8 cellular contexts compared by ENCODE assay signal in genomic region chr19:48751835-48752510, GRCh38. TPM values are rescaled to one million over a fixed set of nuclear protein-coding genes. Genes with fewer than 3 reads are reported as not detected.
DNase-seq lines count a peak whose midpoint lies in the region; ATAC-seq and TF ChIP-seq lines count a peak whose summit lies in the region.

No MANE protein-coding gene starts in this region.

- intact Hi-C loops in PC-9 (cut with micrococcal nuclease; ENCODE audit: unreplicated experiment), result loop anchor here (1.0 to 5.0 kb wide), 3 partner anchors 13 to 105 kb away; partner anchors contain the start of gene CA11

- H2AFZ ChIP-seq in DND-41 (ENCODE audit: low read depth, low read length), result peak overlapping the region; percentile 19; the same call in 1 of the 2 replicates
- peak overlapping the region; percentile 76 for H2AFZ ChIP-seq in PC-9
- H2AFZ ChIP-seq in parathyroid adenoma, result peak overlapping the region; percentile 90

- H3K79me2 ChIP-seq in DND-41 (ENCODE audit: insufficient read depth, low read length) (no peaks in the 10 kb centered on the region), PC-9 (ENCODE audit: low read depth) (peaks cover 31% of the 10 kb centered on the region), parathyroid adenoma (peaks cover 3% of the 10 kb centered on the region)

- POLR2A ChIA-PET in PC-9 (lab: Charles Lee; ENCODE audit: unreplicated experiment), result interaction anchor here (0.6 kb wide), 1 partner anchor 44 kb away, joined by 3 read pairs; no protein-coding TSS in a partner anchor

- H3F3A ChIP-seq in PC-9 (ENCODE audit: insufficient read depth, low read depth), result peaks cover 7% of the 10 kb centered on the region; the same call in 1 of the 2 replicates

- H3K9me3 ChIP-seq in DND-41 (ENCODE audit: insufficient read depth, low read length, severe bottlenecking), result no peaks in the 10 kb centered on the region
- no peaks in the 10 kb centered on the region for H3K9me3 ChIP-seq in PC-9 (ENCODE audit: insufficient read depth, low read depth)
- no peaks in the 10 kb centered on the region for H3K9me3 ChIP-seq in parathyroid adenoma (ENCODE audit: control insufficient read depth, low read length)

- no peaks in the 10 kb centered on the region for H3K36me3 ChIP-seq in DND-41 (ENCODE audit: insufficient read depth, low read length)
- 0 out of 2 replicates have a peak, but pooled peaks cover 10% of the 10 kb centered on the region for H3K36me3 ChIP-seq in PC-9 (ENCODE audit: low read depth)
- H3K36me3 ChIP-seq in parathyroid adenoma (ENCODE audit: control insufficient read depth, insufficient read depth, low read length), result no peaks in the 10 kb centered on the region

- H3K27me3 ChIP-seq in DND-41 (ENCODE audit: insufficient read depth, low read length, poor library complexity) (peaks cover 16% of the 10 kb centered on the region), PC-9 (ENCODE audit: insufficient read depth, low read depth) (no peaks in the 10 kb centered on the region), parathyroid adenoma (ENCODE audit: control insufficient read depth, insufficient read depth, low read length) (no peaks in the 10 kb centered on the region)

- H3K4me1 ChIP-seq in DND-41 (ENCODE audit: insufficient read depth, low read length) (peaks cover 10% of the 10 kb centered on the region), PC-9 (replicated peaks; ENCODE audit: insufficient read depth) (peaks cover 41% of the 10 kb centered on the region), parathyroid adenoma (peaks cover 8% of the 10 kb centered on the region)

- no peak for TF ChIP-seq CTCF in DND-41 (IDR thresholded peaks at IDR 0.05; ENCODE audit: borderline replicate concordance, extremely low read depth, low read length, poor library complexity, severe bottlenecking)
- TF ChIP-seq CTCF in PC-9 (conservative IDR thresholded peaks at IDR 0.05), result no peak
- TF ChIP-seq CTCF in epithelial cell of esophagus (IDR thresholded peaks at IDR 0.05; ENCODE audit: insufficient read depth, low read depth, low read length, missing control alignments), result no peak
- TF ChIP-seq CTCF in parathyroid adenoma (IDR thresholded peaks at IDR 0.05), result no peak

- DNase-seq in DND-41 (peak; percentile 49), PC-9 (no peak), epithelial cell of esophagus (ENCODE audit: low read depth) (no peak), anterior cingulate cortex (lab: John Stamatoyannopoulos, UW) (no peak), GM03348 (ENCODE audit: low spot score) (no peak), hypothalamus (lab: John Stamatoyannopoulos, UW) (no peak)

- H3K4me2 ChIP-seq in DND-41 (ENCODE audit: insufficient read depth, low read length), result peak overlapping the region; percentile 51; the same call in 1 of the 2 replicates
- H3K4me2 ChIP-seq in PC-9, result peak overlapping the region; percentile 89
- peak overlapping the region; percentile 83 for H3K4me2 ChIP-seq in parathyroid adenoma (ENCODE audit: low read length)

- ATAC-seq in DND-41 (ENCODE audit: insufficient read depth, low read depth), result peak; percentile 76
- no peak for ATAC-seq in GM21390 (IDR thresholded peaks at IDR 0.05; ENCODE audit: unreplicated experiment)

- CTCF ChIA-PET in PC-9 (lab: Charles Lee), result interaction anchor here (0.5 to 0.6 kb wide), 2 partner anchors 20 to 99 kb away, joined by 5 read pairs; no protein-coding TSS in a partner anchor

- H3K4me3 ChIP-seq in DND-41 (ENCODE audit: low read depth in 1 of 2, low read length in 2 of 2) (peak overlapping the region in 1 of 2 experiments; percentile 27; a peak in 1 of 4 replicates), PC-9 (peak overlapping the region; percentile 78), epithelial cell of esophagus (ENCODE audit: low read length) (peak overlapping the region; percentile 77), parathyroid adenoma (ENCODE audit: low read depth, low read length) (peak overlapping the region; percentile 62)

- TSS peak; percentile 65 for BruUV-seq in PC-9 (replicated peaks; lab: Mats Ljungman, UMichigan)

- H3K9me2 ChIP-seq in PC-9 (ENCODE audit: insufficient read depth), result no peaks in the 10 kb centered on the region

- H3K27ac ChIP-seq in DND-41 (ENCODE audit: low read length), result no peak overlapping the region
- H3K27ac ChIP-seq in PC-9, result peak overlapping the region; percentile 57
- H3K27ac ChIP-seq in parathyroid adenoma, result peak overlapping the region; percentile 64

- no peaks in the 10 kb centered on the region for H4K20me1 ChIP-seq in DND-41 (ENCODE audit: insufficient read depth, low read length)
- no peaks in the 10 kb centered on the region; the same call in 1 of the 2 replicates for H4K20me1 ChIP-seq in PC-9 (ENCODE audit: insufficient read depth)

- H3K9ac ChIP-seq in DND-41 (ENCODE audit: low read depth, low read length), result no peak overlapping the region
- H3K9ac ChIP-seq in parathyroid adenoma, result peak overlapping the region; percentile 41

RNA-seq across cellular contexts. Expression of gene FUT1, which starts 0.5 kb away (rescaled TPM):
- 7.9 and 9.6 TPM in 2 replicates for total RNA-seq in PC-9 (2021)

RNA-seq across cellular contexts. Expression of gene FGF21, which starts 3.4 kb away (rescaled TPM):
- 0.41 and 0.78 TPM in 2 replicates for total RNA-seq in PC-9 (2021)

RNA-seq across cellular contexts. Expression of gene IZUMO1, which starts 5.3 kb away (rescaled TPM):
- total RNA-seq in PC-9 (2021), result 2.2 and 3.0 TPM in 2 replicates

RNA-seq across cellular contexts. Expression of gene RASIP1, which starts 11.6 kb away (rescaled TPM):
- total RNA-seq in PC-9 (2021), result 1.3 and 1.4 TPM in 2 replicates

RNA-seq across cellular contexts. Expression of gene MAMSTR, which starts 32.4 kb away (rescaled TPM):
- 2.6 and 3.9 TPM in 2 replicates for total RNA-seq in PC-9 (2021)

Comparison
In these comparisons a context has a peak if more than half of its experiments do, and no peak if none do; other contexts are left out.
1. H2AFZ ChIP-seq: peak in every context shown above with its lines; median percentile 90 in parathyroid adenoma; 76 in PC-9; 19 in DND-41.